ENCODE assay signal across 20 cellular contexts in the genomic region with DNA sequence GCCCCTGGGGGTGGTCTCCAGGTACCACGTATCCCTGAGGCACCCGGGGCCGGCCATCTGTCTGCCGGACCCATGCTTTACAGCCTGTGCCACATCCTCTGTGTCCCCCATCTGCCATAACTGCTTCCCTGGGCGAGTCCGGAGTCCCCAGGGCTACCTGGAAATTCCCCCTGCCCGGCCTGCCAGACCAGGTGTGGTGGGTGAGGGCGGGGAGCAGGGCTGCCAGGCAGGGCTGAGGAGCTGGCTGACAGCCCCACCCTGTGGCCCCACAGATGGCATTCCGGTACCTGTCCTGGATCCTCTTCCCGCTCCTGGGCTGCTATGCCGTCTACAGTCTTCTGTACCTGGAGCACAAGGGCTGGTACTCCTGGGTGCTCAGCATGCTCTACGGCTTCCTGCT. TPM values are rescaled to one million over a fixed set of nuclear protein-coding genes. Genes with fewer than 3 reads are reported as not detected.
DNase-seq lines count a peak whose midpoint lies in the region; ATAC-seq and TF ChIP-seq lines count a peak whose summit lies in the region.
"Had no signal": no experiment of that assay in that cellular context is flagged by ENCODE, and none has a peak within 500 bp of the region (broad histone marks: within the 10 kb centered on the region; RNA-seq: fewer than 3 reads in every experiment).

No MANE protein-coding gene starts in this region.

- TF ChIP-seq CTCF in OCI-LY7 (conservative IDR thresholded peaks at IDR 0.05; ENCODE audit: low read length), result no peak

- no TSS peak for BruUV-seq in OCI-LY7 (replicated peaks; lab: Mats Ljungman, UMichigan)

- peaks cover 52% of the 10 kb centered on the region for H3K4me1 ChIP-seq in OCI-LY7 (ENCODE audit: insufficient read depth, low read length, poor library complexity, severe bottlenecking)

- H3K9me2 ChIP-seq in OCI-LY7 (ENCODE audit: insufficient read depth, low read length), result no peaks in the 10 kb centered on the region

- ATAC-seq in activated naive CD4-positive, alpha-beta T cell treated with anti-CD3 and anti-CD28 coated beads, Interleukin-2, amount 50 U/mL, for 72 hours, result no peak
- peak; percentile 49 for ATAC-seq in left colon
- ATAC-seq in stimulated activated memory B cell treated with anti-CD40 and anti-IgM and Interleukin-4, amounts not matched to agents 10 μg/mL and 1 μg/mL and 100 μg/mL, for 72 hours, result no peak
- ATAC-seq: CD8-positive, alpha-beta T cell had no signal

- H3K27me3 Mint-ChIP-seq in stimulated activated memory B cell treated with anti-CD40 and anti-IgM and Interleukin-4, amounts not matched to agents 10 μg/mL and 1 μg/mL and 100 μg/mL, for 72 hours, result no peaks in the 10 kb centered on the region
- H3K27me3 Mint-ChIP-seq: B cell had no signal

- H3K4me1 Mint-ChIP-seq in stimulated activated memory B cell treated with anti-CD40 and anti-IgM and Interleukin-4, amounts not matched to agents 10 μg/mL and 1 μg/mL and 100 μg/mL, for 72 hours, result peaks cover 34% of the 10 kb centered on the region
- H3K4me1 Mint-ChIP-seq: H9 had no signal

- POLR2A ChIA-PET in OCI-LY7 (lab: Charles Lee), result no interaction called here

- H3K27ac ChIP-seq in OCI-LY7 (ENCODE audit: low read depth, low read length, poor library complexity, severe bottlenecking), result peak overlapping the region; percentile 41
- H3K27ac ChIP-seq: BLaER1 treated with 17β-estradiol and CSF1 and Interleukin-3, amounts not matched to agents 10 nM and 100 nM had no signal

- CTCF ChIA-PET in OCI-LY7 (lab: Charles Lee; ENCODE audit: unreplicated experiment), result no interaction called here

- no peaks in the 10 kb centered on the region for H4K20me1 ChIP-seq in OCI-LY7 (ENCODE audit: insufficient read depth, low read length)

- no peaks in the 10 kb centered on the region for H3K9me3 Mint-ChIP-seq in activated naive CD4-positive, alpha-beta T cell treated with anti-CD3 and anti-CD28 coated beads, Interleukin-2, amount 50 U/mL, for 72 hours
- no peaks in the 10 kb centered on the region for H3K9me3 Mint-ChIP-seq in stimulated activated memory B cell treated with anti-CD40 and anti-IgM and Interleukin-4, amounts not matched to agents 10 μg/mL and 1 μg/mL and 100 μg/mL, for 72 hours
- H3K9me3 Mint-ChIP-seq: CD8-positive, alpha-beta T cell; H9 had no signal

- H3K27ac Mint-ChIP-seq in activated naive CD4-positive, alpha-beta T cell treated with anti-CD3 and anti-CD28 coated beads, Interleukin-2, amount 50 U/mL, for 72 hours, result peak overlapping the region; percentile 60 to 73
- peak overlapping the region; percentile 48 for H3K27ac Mint-ChIP-seq in stimulated activated memory B cell treated with anti-CD40 and anti-IgM and Interleukin-4, amounts not matched to agents 10 μg/mL and 1 μg/mL and 100 μg/mL, for 72 hours
- H3K27ac Mint-ChIP-seq: CD8-positive, alpha-beta T cell had no signal

- H3K4me3 Mint-ChIP-seq in stimulated activated memory B cell treated with anti-CD40 and anti-IgM and Interleukin-4, amounts not matched to agents 10 μg/mL and 1 μg/mL and 100 μg/mL, for 72 hours, result no peak overlapping the region
- H3K4me3 Mint-ChIP-seq: B cell; CD8-positive, alpha-beta T cell; H9 had no signal

- intact Hi-C loops in OCI-LY7 (cut with micrococcal nuclease; ENCODE audit: unreplicated experiment), result no loop called here
- intact Hi-C loops in left colon (cut with DNase I, micrococcal nuclease), result no loop called here

- no peak for DNase-seq in activated naive CD4-positive, alpha-beta T cell treated with anti-CD3 and anti-CD28 coated beads, Interleukin-2, amount 50 U/mL, for 72 hours (ENCODE audit: low spot score in 2 of 2)
- DNase-seq in activated naive CD4-positive, alpha-beta T cell (lab: John Stamatoyannopoulos, UW), result no peak
- DNase-seq in OCI-LY7 (ENCODE audit: low spot score), result no peak
- DNase-seq in left colon, result peak in 1 of 2 donors; percentile 31
- DNase-seq in stimulated activated naive CD4-positive, alpha-beta T cell treated with Interleukin-2 at 50 U/mL for 16 hours (lab: John Stamatoyannopoulos, UW), result no peak
- DNase-seq in AG08396 (ENCODE audit: low spot score), result no peak
- no peak for DNase-seq in DMS79 treated with DMSO at 0.1 percent for 48 hours (lab: John Stamatoyannopoulos, UW)
- DNase-seq: 8988T; Calu3; CD8-positive, alpha-beta T cell; DND-41; EL; H9 had no signal

- peaks cover 76% of the 10 kb centered on the region for H3K36me3 ChIP-seq in OCI-LY7 (ENCODE audit: insufficient read depth, low read length)

- no peaks in the 10 kb centered on the region for H3K79me2 ChIP-seq in OCI-LY7 (ENCODE audit: insufficient read depth, low read depth, low read length)

- H3K4me3 ChIP-seq in OCI-LY7 (ENCODE audit: low read depth, low read length, poor library complexity, severe bottlenecking), result no peak overlapping the region
- H3K4me3 ChIP-seq: BLaER1 treated with 17β-estradiol and CSF1 and Interleukin-3, amounts not matched to agents 10 nM and 100 nM had no signal

- no peaks in the 10 kb centered on the region for H3K36me3 Mint-ChIP-seq in activated naive CD4-positive, alpha-beta T cell treated with anti-CD3 and anti-CD28 coated beads, Interleukin-2, amount 50 U/mL, for 72 hours
- H3K36me3 Mint-ChIP-seq in stimulated activated memory B cell treated with anti-CD40 and anti-IgM and Interleukin-4, amounts not matched to agents 10 μg/mL and 1 μg/mL and 100 μg/mL, for 72 hours, result peaks cover 53% of the 10 kb centered on the region

- H2AFZ ChIP-seq in OCI-LY7 (ENCODE audit: low read length), result no peak overlapping the region

- no peaks in the 10 kb centered on the region for H3K9me3 ChIP-seq in OCI-LY7 (ENCODE audit: low read length)
- H3K9me3 ChIP-seq: BLaER1 treated with 17β-estradiol and CSF1 and Interleukin-3, amounts not matched to agents 10 nM and 100 nM had no signal

- no peak overlapping the region for H3K4me2 ChIP-seq in OCI-LY7 (ENCODE audit: low read length)
- H3K4me2 ChIP-seq: BLaER1 treated with 17β-estradiol and CSF1 and Interleukin-3, amounts not matched to agents 10 nM and 100 nM had no signal

RNA-seq across cellular contexts. Expression of a gene that starts 10.3 kb away (rescaled TPM):
- total RNA-seq in activated naive CD4-positive, alpha-beta T cell treated with anti-CD3 and anti-CD28 coated beads, Interleukin-2, amount 50 U/mL, for 72 hours, result 10 to 100 TPM; 31.7 to 56.5 TPM
- total RNA-seq in OCI-LY7 (2014; rRNA removed; shearing (Covaris generic)), result 36.4 and 36.9 TPM in 2 replicates
- total RNA-seq in OCI-LY7 (2022) (51.1 and 61.7 TPM in 2 replicates), left colon (10 to 100 TPM; 11.8 to 40.9 TPM)

RNA-seq across cellular contexts. Expression of a gene that starts 35.8 kb away (rescaled TPM):
- total RNA-seq in activated naive CD4-positive, alpha-beta T cell treated with anti-CD3 and anti-CD28 coated beads, Interleukin-2, amount 50 U/mL, for 72 hours, result 10 to 100 TPM; 54.0 to 58.5 TPM
- 32.2 and 34.0 TPM in 2 replicates for total RNA-seq in OCI-LY7 (2014; rRNA removed; shearing (Covaris generic))
- 70.3 and 86.3 TPM in 2 replicates for total RNA-seq in OCI-LY7 (2022)
- 100 to 1,000 TPM; 113 to 129 TPM for total RNA-seq in left colon

RNA-seq across cellular contexts. Expression of a gene that starts 45.1 kb away (rescaled TPM):
- total RNA-seq in activated naive CD4-positive, alpha-beta T cell treated with anti-CD3 and anti-CD28 coated beads, Interleukin-2, amount 50 U/mL, for 72 hours, result not detected
- 0.35 TPM in 1 of 2 replicates, not detected in the other for total RNA-seq in OCI-LY7 (2014; rRNA removed; shearing (Covaris generic))
- total RNA-seq in OCI-LY7 (2022), result not detected in 2 replicates
- total RNA-seq in left colon, result 1 to 10 TPM in 1 of 2 donors, not detected in 1; 4.4 TPM
- total RNA-seq: A673; B cell; Calu3; CD8-positive, alpha-beta T cell; G401; H1; H9; HT-29 had no signal

RNA-seq across cellular contexts. Expression of a gene that starts 47.9 kb away (rescaled TPM):
- 100 to 1,000 TPM; 115 to 133 TPM for total RNA-seq in activated naive CD4-positive, alpha-beta T cell treated with anti-CD3 and anti-CD28 coated beads, Interleukin-2, amount 50 U/mL, for 72 hours
- 142 and 152 TPM in 2 replicates for total RNA-seq in OCI-LY7 (2014; rRNA removed; shearing (Covaris generic))
- total RNA-seq in OCI-LY7 (2022) (166 and 181 TPM in 2 replicates), left colon (10 to 100 TPM; 65.3 to 92.8 TPM)

RNA-seq across cellular contexts. Expression of a gene that starts 48.9 kb away (rescaled TPM):
- total RNA-seq in activated naive CD4-positive, alpha-beta T cell treated with anti-CD3 and anti-CD28 coated beads, Interleukin-2, amount 50 U/mL, for 72 hours, result not detected
- not detected in 2 replicates for total RNA-seq in OCI-LY7 (2014; rRNA removed; shearing (Covaris generic))
- not detected in 2 replicates for total RNA-seq in OCI-LY7 (2022)
- not detected for total RNA-seq in left colon
- total RNA-seq: A673; B cell; Calu3; CD8-positive, alpha-beta T cell; G401; H1; H9; HT-29 had no signal
